In the genomic region with DNA sequence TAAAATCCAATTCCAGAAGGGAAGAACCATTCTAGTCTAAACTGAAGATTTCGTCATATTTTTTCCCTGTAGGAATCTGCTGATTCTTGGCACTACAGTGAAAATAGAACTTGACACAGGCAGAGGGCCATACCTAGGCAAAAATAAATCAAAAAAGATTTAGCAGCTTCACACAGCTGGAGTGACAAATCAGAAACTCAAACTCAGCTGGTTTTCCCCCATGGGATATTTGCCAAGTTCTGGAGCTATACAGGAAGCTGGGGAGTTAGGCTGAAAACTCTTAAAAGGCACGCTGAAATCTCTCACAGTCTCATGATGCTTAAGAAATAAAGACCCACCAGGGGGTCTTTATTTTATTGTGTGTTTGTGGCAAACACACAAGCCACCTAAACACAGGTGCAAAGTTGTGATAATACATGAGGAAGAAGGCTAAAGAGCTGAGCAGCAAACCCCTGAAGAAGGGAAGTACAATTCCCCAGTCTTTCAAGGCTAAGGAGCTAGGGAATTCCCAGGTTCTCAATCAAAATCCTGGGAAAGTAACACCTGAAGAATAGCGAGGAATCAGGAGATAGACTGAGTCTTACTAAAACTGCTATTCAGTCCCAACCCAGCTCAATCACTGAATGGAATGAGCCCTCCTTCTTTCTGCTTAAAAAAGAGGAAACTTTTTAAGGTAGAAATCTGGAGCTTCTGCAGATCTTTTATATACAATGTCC, we compare ENCODE assay signal across 1 cellular context.
TF ChIP-seq lines count a peak whose summit lies in the region.

No MANE protein-coding gene starts in this region.

TF ChIP-seq in IMR-90, 13 proteins besides CTCF, POLR2A, EP300 and RAD21 (continued from another document):
- TF ChIP-seq, protein P1, sequence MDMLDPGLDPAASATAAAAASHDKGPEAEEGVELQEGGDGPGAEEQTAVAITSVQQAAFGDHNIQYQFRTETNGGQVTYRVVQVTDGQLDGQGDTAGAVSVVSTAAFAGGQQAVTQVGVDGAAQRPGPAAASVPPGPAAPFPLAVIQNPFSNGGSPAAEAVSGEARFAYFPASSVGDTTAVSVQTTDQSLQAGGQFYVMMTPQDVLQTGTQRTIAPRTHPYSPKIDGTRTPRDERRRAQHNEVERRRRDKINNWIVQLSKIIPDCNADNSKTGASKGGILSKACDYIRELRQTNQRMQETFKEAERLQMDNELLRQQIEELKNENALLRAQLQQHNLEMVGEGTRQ (IDR thresholded peaks at IDR 0.05; ENCODE audit: low read depth, low read length) = no peak
- TF ChIP-seq RFX5 (IDR thresholded peaks at IDR 0.05; ENCODE audit: low read depth, low read length) (no peak), BHLHE40 (IDR thresholded peaks at IDR 0.05; ENCODE audit: low read depth, low read length) (no peak), MAFK (IDR thresholded peaks at IDR 0.05; ENCODE audit: low read depth, low read length) (no peak), CHD1 (IDR thresholded peaks at IDR 0.05; ENCODE audit: low read depth, low read length) (no peak), MAZ (IDR thresholded peaks at IDR 0.05; ENCODE audit: borderline replicate concordance, low read depth, low read length) (no peak)
TF ChIP-seq in IMR-90: peak in this region for 0.
